1 cellular context compared by ENCODE assay signal in genomic region chr6:2940010-2940850, GRCh38.
TF ChIP-seq lines count a peak whose summit lies in the region.

No MANE protein-coding gene starts in this region.

TF ChIP-seq in GM12878, 131 proteins besides CTCF, POLR2A, EP300 and RAD21 (continued from another document):
- TF ChIP-seq PKNOX1 (IDR thresholded peaks at IDR 0.05) (no peak; the same call in 1 of the 2 replicates), ZBED1 (IDR thresholded peaks at IDR 0.05; ENCODE audit: borderline replicate concordance) (peak; percentile 98), TARDBP (IDR thresholded peaks at IDR 0.05; ENCODE audit: borderline replicate concordance) (0 out of 2 replicates have a peak, but pooled peaks have one; percentile 55), USF1 (IDR thresholded peaks at IDR 0.05; ENCODE audit: borderline replicate concordance, extremely low read length, insufficient read depth, low read depth, low read length) (no peak), HDAC6 (IDR thresholded peaks at IDR 0.05; ENCODE audit: unreplicated experiment) (no peak), SP1 (IDR thresholded peaks at IDR 0.05; ENCODE audit: low read depth, low read length) (peak; percentile 39), HCFC1 (IDR thresholded peaks at IDR 0.05; ENCODE audit: low read length) (no peak), CEBPB (IDR thresholded peaks at IDR 0.05; ENCODE audit: borderline replicate concordance in 1 of 2, low read depth in 2 of 2, low read length in 2 of 2) (peak in 1 of 2 experiments; percentile 98; a peak in 2 of 4 replicates), POLR2AphosphoS5 (IDR thresholded peaks at IDR 0.05; ENCODE audit: low read length) (peak; percentile 61; the same call in 1 of the 2 replicates), SMC3 (IDR thresholded peaks at IDR 0.05; ENCODE audit: borderline replicate concordance, low read length) (no peak), CBX5 (IDR thresholded peaks at IDR 0.05; ENCODE audit: low read depth) (peak; percentile 93), ELK1 (IDR thresholded peaks at IDR 0.05; ENCODE audit: low read depth, low read length) (no peak), CREM (IDR thresholded peaks at IDR 0.05; ENCODE audit: low read depth) (peak; percentile 93), LARP7 (IDR thresholded peaks at IDR 0.05) (peak; percentile 66)
